ENCODE assay signal across 11 cellular contexts in genomic region chr5:81884871-81885270, GRCh38.
"Had no signal": no experiment of that assay in that cellular context is flagged by ENCODE, and none has a peak within 500 bp of the region (broad histone marks: within the 10 kb centered on the region; RNA-seq: fewer than 3 reads in every experiment).

No MANE protein-coding gene starts in this region.

- H3K36me3 ChIP-seq: gastroesophageal sphincter, upper lobe of right lung had no signal

- H3K4me1 ChIP-seq: gastroesophageal sphincter, testis, upper lobe of right lung had no signal

- H3K27me3 ChIP-seq: gastroesophageal sphincter, testis, upper lobe of right lung had no signal

- ATAC-seq: gastroesophageal sphincter; natural killer cell treated with Interleukin-12 subunit alpha and Interleukin-12 subunit beta and Interleukin-15 and Interleukin-18, amount 100 ng/mL, for 72 hours; upper lobe of right lung had no signal

- H3K4me3 ChIP-seq: gastroesophageal sphincter, testis, upper lobe of right lung had no signal

- H3K9me3 ChIP-seq: gastroesophageal sphincter, testis, upper lobe of right lung had no signal

- H3K27ac ChIP-seq: gastroesophageal sphincter, testis, upper lobe of right lung had no signal

- DNase-seq: activated CD4-positive, alpha-beta memory T cell treated with anti-CD3 and anti-CD28 coated beads for 36 hours; activated CD4-positive, CD25-positive, alpha-beta regulatory T cell treated with anti-CD3 and anti-CD28 coated beads, Interleukin-2, amount 50 U/mL, for 72 hours; activated naive CD8-positive, alpha-beta T cell treated with anti-CD3 and anti-CD28 coated beads, Interleukin-2, amount 10 ng/mL, durations not matched to agents 7 days and 5 days; activated T-cell treated with anti-CD3 and anti-CD28 coated beads, Interleukin-2, amount 50 U/mL, for 48 hours; occipital lobe; stimulated activated CD4-positive, alpha-beta T cell treated with anti-CD3 and anti-CD28 coated beads, Interleukin-4, amount 100 ng/mL, for 1 hour; stimulated activated CD8-positive, alpha-beta memory T cell treated with anti-CD3 and anti-CD28 coated beads, Interleukin-4, amount 100 ng/mL, for 48 hours; testis; upper lobe of right lung had no signal
